1 cellular context compared by ENCODE assay signal in the genomic region with DNA sequence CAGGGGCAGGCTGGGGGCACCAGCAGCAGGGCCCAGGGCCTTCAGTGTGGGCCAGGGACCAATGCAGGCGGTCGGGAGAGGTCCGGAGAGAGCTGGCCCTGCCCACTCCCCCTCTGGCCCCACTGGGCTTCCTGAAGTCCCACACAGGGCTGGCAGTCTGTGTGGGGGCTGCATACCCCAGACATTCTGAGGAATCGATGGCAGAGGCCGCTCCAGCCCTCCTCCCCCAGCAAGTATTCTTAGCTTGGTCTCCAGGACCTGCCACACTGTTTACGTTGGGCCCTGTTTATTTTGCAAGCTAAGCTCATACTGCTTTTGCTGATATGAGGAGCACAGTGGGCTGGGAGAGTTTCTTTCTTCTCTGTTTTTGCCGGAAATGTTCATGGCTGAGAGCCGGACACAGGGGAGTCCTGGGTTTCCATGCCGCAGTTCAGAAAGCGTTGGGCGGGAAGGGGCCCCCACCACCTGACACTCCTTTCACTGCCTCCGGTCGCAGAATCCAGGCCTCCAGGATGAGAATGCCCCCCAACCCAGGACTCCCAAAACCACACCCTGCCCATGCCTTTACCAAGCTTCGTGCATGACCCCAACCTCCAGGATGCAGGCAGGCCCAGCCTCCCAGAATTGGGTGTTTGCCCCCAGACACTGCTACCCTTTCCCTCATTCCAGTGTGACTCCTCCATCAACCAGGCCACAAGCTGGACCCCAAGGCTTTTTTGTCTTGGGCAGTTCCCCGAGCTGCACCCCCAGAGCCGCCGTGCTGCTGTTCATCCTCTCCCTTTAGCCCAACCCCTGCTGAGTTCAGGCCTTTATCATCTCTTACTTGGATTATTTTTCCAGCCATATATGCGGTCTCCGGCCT.
TF ChIP-seq lines count a peak whose summit lies in the region.

No MANE protein-coding gene starts in this region.

TF ChIP-seq in K562, 482 proteins besides CTCF, POLR2A, EP300 and RAD21 (continued from another document):
- TF ChIP-seq ZBTB11 (CRISPR knock-in tag; IDR thresholded peaks at IDR 0.05), result peak in 1 of 3 experiments; percentile 39; a peak in 1 of 6 replicates
- TF ChIP-seq SIRT6 (IDR thresholded peaks at IDR 0.05; ENCODE audit: low read depth, low read length), result no peak
- TF ChIP-seq ZFP30 (CRISPR knock-in tag; IDR thresholded peaks at IDR 0.05; ENCODE audit: borderline replicate concordance), result no peak
- TF ChIP-seq, protein P1, sequence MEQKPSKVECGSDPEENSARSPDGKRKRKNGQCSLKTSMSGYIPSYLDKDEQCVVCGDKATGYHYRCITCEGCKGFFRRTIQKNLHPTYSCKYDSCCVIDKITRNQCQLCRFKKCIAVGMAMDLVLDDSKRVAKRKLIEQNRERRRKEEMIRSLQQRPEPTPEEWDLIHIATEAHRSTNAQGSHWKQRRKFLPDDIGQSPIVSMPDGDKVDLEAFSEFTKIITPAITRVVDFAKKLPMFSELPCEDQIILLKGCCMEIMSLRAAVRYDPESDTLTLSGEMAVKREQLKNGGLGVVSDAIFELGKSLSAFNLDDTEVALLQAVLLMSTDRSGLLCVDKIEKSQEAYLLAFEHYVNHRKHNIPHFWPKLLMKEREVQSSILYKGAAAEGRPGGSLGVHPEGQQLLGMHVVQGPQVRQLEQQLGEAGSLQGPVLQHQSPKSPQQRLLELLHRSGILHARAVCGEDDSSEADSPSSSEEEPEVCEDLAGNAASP (IDR thresholded peaks at IDR 0.05), result no peak
- no peak for TF ChIP-seq ZZZ3 (IDR thresholded peaks at IDR 0.05)
- TF ChIP-seq, protein P2, sequence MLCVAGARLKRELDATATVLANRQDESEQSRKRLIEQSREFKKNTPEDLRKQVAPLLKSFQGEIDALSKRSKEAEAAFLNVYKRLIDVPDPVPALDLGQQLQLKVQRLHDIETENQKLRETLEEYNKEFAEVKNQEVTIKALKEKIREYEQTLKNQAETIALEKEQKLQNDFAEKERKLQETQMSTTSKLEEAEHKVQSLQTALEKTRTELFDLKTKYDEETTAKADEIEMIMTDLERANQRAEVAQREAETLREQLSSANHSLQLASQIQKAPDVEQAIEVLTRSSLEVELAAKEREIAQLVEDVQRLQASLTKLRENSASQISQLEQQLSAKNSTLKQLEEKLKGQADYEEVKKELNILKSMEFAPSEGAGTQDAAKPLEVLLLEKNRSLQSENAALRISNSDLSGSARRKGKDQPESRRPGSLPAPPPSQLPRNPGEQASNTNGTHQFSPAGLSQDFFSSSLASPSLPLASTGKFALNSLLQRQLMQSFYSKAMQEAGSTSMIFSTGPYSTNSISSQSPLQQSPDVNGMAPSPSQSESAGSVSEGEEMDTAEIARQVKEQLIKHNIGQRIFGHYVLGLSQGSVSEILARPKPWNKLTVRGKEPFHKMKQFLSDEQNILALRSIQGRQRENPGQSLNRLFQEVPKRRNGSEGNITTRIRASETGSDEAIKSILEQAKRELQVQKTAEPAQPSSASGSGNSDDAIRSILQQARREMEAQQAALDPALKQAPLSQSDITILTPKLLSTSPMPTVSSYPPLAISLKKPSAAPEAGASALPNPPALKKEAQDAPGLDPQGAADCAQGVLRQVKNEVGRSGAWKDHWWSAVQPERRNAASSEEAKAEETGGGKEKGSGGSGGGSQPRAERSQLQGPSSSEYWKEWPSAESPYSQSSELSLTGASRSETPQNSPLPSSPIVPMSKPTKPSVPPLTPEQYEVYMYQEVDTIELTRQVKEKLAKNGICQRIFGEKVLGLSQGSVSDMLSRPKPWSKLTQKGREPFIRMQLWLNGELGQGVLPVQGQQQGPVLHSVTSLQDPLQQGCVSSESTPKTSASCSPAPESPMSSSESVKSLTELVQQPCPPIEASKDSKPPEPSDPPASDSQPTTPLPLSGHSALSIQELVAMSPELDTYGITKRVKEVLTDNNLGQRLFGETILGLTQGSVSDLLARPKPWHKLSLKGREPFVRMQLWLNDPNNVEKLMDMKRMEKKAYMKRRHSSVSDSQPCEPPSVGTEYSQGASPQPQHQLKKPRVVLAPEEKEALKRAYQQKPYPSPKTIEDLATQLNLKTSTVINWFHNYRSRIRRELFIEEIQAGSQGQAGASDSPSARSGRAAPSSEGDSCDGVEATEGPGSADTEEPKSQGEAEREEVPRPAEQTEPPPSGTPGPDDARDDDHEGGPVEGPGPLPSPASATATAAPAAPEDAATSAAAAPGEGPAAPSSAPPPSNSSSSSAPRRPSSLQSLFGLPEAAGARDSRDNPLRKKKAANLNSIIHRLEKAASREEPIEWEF (CRISPR knock-in tag; IDR thresholded peaks at IDR 0.05), result no peak
- peak; percentile 51 to 58; a peak in 2 of 4 replicates for TF ChIP-seq MAZ (CRISPR knock-in tag; conservative IDR thresholded peaks at IDR 0.05 in 1 of 2, IDR thresholded peaks at IDR 0.05 in 1 of 2)
- no peak; the same call in 1 of the 2 replicates for TF ChIP-seq SMARCE1 (IDR thresholded peaks at IDR 0.05)
- TF ChIP-seq MEF2D (tag; conservative IDR thresholded peaks at IDR 0.05; ENCODE audit: low read depth), result 0 out of 2 replicates have a peak, but pooled peaks have one; percentile 58
- TF ChIP-seq FOXK1 (CRISPR knock-in tag; IDR thresholded peaks at IDR 0.05; ENCODE audit: borderline replicate concordance), result no peak
- no peak for TF ChIP-seq PTRF (tag; IDR thresholded peaks at IDR 0.05)
- TF ChIP-seq HSF4 (CRISPR knock-in tag; IDR thresholded peaks at IDR 0.05; ENCODE audit: borderline replicate concordance), result no peak
- TF ChIP-seq ZBTB17 (CRISPR knock-in tag; IDR thresholded peaks at IDR 0.05), result peak; percentile 29
- TF ChIP-seq ZNF695 (CRISPR knock-in tag; IDR thresholded peaks at IDR 0.05), result no peak
- TF ChIP-seq STAT5A (IDR thresholded peaks at IDR 0.05; ENCODE audit: borderline replicate concordance, low read length), result no peak
- peak; percentile 61; the same call in 1 of the 2 replicates for TF ChIP-seq NFRKB (IDR thresholded peaks at IDR 0.05; ENCODE audit: low read depth)
TF ChIP-seq in K562: peak in this region for 74.
